Comparison of ENCODE assay signal across 12 cellular contexts in genomic region chr12:93714382-93714781, GRCh38. TPM values are rescaled to one million over a fixed set of nuclear protein-coding genes. Genes with fewer than 3 reads are reported as not detected.
DNase-seq lines count a peak whose midpoint lies in the region; ATAC-seq and TF ChIP-seq lines count a peak whose summit lies in the region.
"Had no signal": no experiment of that assay in that cellular context is flagged by ENCODE, and none has a peak within 500 bp of the region (broad histone marks: within the 10 kb centered on the region; RNA-seq: fewer than 3 reads in every experiment).

No MANE protein-coding gene starts in this region.

- no peaks in the 10 kb centered on the region for H3K27me3 ChIP-seq in Panc1 (ENCODE audit: control insufficient read depth, insufficient read depth, low read length)
- no peaks in the 10 kb centered on the region for H3K27me3 ChIP-seq in heart left ventricle
- H3K27me3 ChIP-seq in prostate gland (replicated peaks; ENCODE audit: insufficient read depth): no peaks in the 10 kb centered on the region

- WGBS in heart left ventricle, 4 donors: 12 to 25% (median 23%) methylated on average over 5 of the region's 5 CpGs
- 71% methylated on average over 5 of the region's 5 CpGs for WGBS in prostate gland

- CTCF ChIA-PET in Panc1 (lab: Charles Lee): no interaction called here

- in situ Hi-C loops in Panc1 (cut with HindIII; ENCODE audit: low pct_unique_long_range_greater_than_20kb, low sequenced_read_pairs): no loop called here

- BruUV-seq in Panc1 (replicated peaks; lab: Mats Ljungman, UMichigan): no TSS peak

- DNase-seq in AG08395 (ENCODE audit: low spot score): peak; percentile 62
- DNase-seq in Panc1 (ENCODE audit: low read depth, low spot score): peak; percentile 22
- peak in 3 of 5 donors; percentile 26 to 36 (median 31) for DNase-seq in heart left ventricle
- no peak for DNase-seq in prostate gland (ENCODE audit: low spot score)
- DNase-seq in activated CD4-positive, CD25-positive, alpha-beta regulatory T cell (lab: John Stamatoyannopoulos, UW): no peak
- no peak for DNase-seq in stimulated activated naive CD4-positive, alpha-beta T cell (lab: John Stamatoyannopoulos, UW)
- DNase-seq in COR-L47 (lab: John Stamatoyannopoulos, UW): no peak
- DNase-seq in SW480 (ENCODE audit: low spot score): no peak
- DNase-seq: ACHN; activated naive CD8-positive, alpha-beta T cell treated with anti-CD3 and anti-CD28 coated beads, Interleukin-2, amount 10 ng/mL, durations not matched to agents 7 days and 5 days; naive thymus-derived CD8-positive, alpha-beta T cell; WERI-Rb-1 had no signal

- H3K9me3 ChIP-seq in Panc1 (ENCODE audit: control insufficient read depth, insufficient read depth, low read depth, low read length) (peaks cover 5% of the 10 kb centered on the region; the same call in 1 of the 2 replicates), heart left ventricle (peaks cover 0 to 32% (median 10%) of the 10 kb centered on the region in 12 donors), prostate gland (no peaks in the 10 kb centered on the region)

- H3K36me3 ChIP-seq in Panc1 (ENCODE audit: control insufficient read depth, insufficient read depth, low read length) (no peaks in the 10 kb centered on the region), heart left ventricle (no peaks in the 10 kb centered on the region), prostate gland (no peaks in the 10 kb centered on the region)
- H3K36me3 ChIP-seq: WERI-Rb-1 had no signal

- H3K4me3 ChIP-seq in Panc1 (ENCODE audit: low read depth in 2 of 2, low read length in 2 of 2) (no peak overlapping the region), heart left ventricle (peak overlapping the region in 1 of 12 donors; percentile 0), prostate gland (no peak overlapping the region)

- intact Hi-C loops in Panc1 (cut with micrococcal nuclease; ENCODE audit: unreplicated experiment) (no loop called here), heart left ventricle (cut with DNase I) (no loop called here), prostate gland (cut with DNase I) (no loop called here)

- TF ChIP-seq POLR2A in heart left ventricle (IDR thresholded peaks at IDR 0.05) (no peak), prostate gland (IDR thresholded peaks at IDR 0.05) (no peak)

- H3K27ac ChIP-seq in Panc1 (ENCODE audit: low read length) (peak overlapping the region; percentile 8; the same call in 1 of the 2 replicates), heart left ventricle (peak overlapping the region; percentile 51 to 83 (median 68)), prostate gland (peak overlapping the region; percentile 77 to 83)
- H3K27ac ChIP-seq: WERI-Rb-1 had no signal

- POLR2A ChIA-PET in Panc1 (lab: Charles Lee): interaction anchor here (0.6 kb wide), 2 partner anchors 24 to 1342 kb away, joined by 3 to 5 read pairs; no protein-coding TSS in a partner anchor

- TF ChIP-seq CTCF in Panc1 (IDR thresholded peaks at IDR 0.05) (no peak), heart left ventricle (IDR thresholded peaks at IDR 0.05) (no peak), prostate gland (IDR thresholded peaks at IDR 0.05) (no peak)

- ATAC-seq in Panc1 (peak; percentile 56), heart left ventricle (peak in 3 of 4 donors; percentile 66 to 75 (median 68))
- ATAC-seq: naive thymus-derived CD8-positive, alpha-beta T cell had no signal

- H3K4me1 ChIP-seq in Panc1 (ENCODE audit: control insufficient read depth, insufficient read depth, low read length) (peaks cover 16% of the 10 kb centered on the region; the same call in 1 of the 2 replicates), heart left ventricle (peaks cover 0 to 39% (median 12%) of the 10 kb centered on the region in 12 donors), prostate gland (replicated peaks) (no peaks in the 10 kb centered on the region)

RNA-seq across cellular contexts. Expression of gene CRADD, which starts 37.2 kb away (rescaled TPM):
- total RNA-seq in Panc1 (2021; ENCODE audit: unreplicated experiment) (7.0 TPM), heart left ventricle (100 to 1,000 TPM in 1 of 9 donors, 10 to 100 TPM in 8; 40.1 to 100 (median 56.1) TPM), prostate gland (10 to 100 TPM; 38.9 to 42.4 TPM)
- 5.5 TPM for polyA plus RNA-seq in Panc1 (2012; ENCODE audit: insufficient read length)
- polyA plus RNA-seq in heart left ventricle: 10 to 100 TPM; 11.0 to 40.4 TPM

Comparison
In these comparisons a context has a peak if more than half of its experiments do, and no peak if none do; other contexts are left out.
1. DNase-seq: peak in AG08395 (single experiment), Panc1 (single experiment) and heart left ventricle (3 of 5); none in prostate gland (single experiment), activated CD4-positive, CD25-positive, alpha-beta regulatory T cell (0 of 4), stimulated activated naive CD4-positive, alpha-beta T cell (0 of 6), COR-L47 (single experiment) and SW480 (single experiment).
2. H3K27ac ChIP-seq: peak in every context shown above with its lines; median percentile 80 in prostate gland; 68 in heart left ventricle; 8 in Panc1.